ENCODE assay signal across 1 cellular context in the genomic region with DNA sequence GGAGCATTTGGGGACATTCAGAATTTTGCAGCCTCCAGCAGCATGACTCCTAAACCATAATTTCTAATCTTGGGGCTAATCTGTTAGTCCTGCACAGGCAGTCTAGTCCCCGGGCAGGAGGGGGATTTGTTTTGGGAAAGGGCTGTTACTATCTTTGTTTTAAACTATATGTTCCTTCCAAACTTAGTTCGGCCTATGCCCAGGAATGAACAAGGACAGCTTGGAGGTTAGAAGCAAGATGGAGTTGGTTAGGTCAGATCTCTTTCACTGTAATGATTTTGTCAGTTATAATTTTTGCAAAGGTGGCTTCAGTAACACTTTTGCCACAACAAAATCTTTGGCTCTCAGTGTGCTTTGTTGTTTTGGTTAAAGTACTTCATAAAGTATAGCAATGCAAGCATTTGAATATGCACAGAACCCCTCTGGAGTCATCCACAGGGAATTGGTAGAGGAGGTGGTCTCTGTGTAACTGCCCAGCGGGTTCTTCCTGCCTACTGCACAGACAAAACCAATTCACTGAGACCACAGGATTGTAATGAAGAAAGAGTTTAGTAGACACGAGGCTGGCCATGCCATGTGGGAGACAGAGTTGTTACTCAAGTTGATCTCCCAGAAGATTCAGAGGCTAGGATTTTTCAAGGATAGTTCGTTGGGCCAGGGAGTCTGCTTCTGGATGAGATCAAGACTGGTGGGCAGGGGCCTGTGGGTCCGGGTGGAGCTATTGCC.
TF ChIP-seq lines count a peak whose summit lies in the region.

No MANE protein-coding gene starts in this region.

TF ChIP-seq in K562, 482 proteins besides CTCF, POLR2A, EP300 and RAD21 (continued from another document and continues in another):
- TF ChIP-seq L3MBTL2 (IDR thresholded peaks at IDR 0.05) (peak; percentile 32; the same call in 1 of the 2 replicates), KAT7 (CRISPR knock-in tag; IDR thresholded peaks at IDR 0.05; ENCODE audit: borderline replicate concordance) (0 out of 2 replicates have a peak, but pooled peaks have one; percentile 12), CHD1 (IDR thresholded peaks at IDR 0.05; ENCODE audit: low read length) (no peak), NCOA6 (IDR thresholded peaks at IDR 0.05) (no peak), SREBF2 (CRISPR knock-in tag; IDR thresholded peaks at IDR 0.05) (no peak), ZNF780A (CRISPR knock-in tag; IDR thresholded peaks at IDR 0.05) (peak; percentile 91), NRF1 (conservative IDR thresholded peaks at IDR 0.05 in 1 of 2, IDR thresholded peaks at IDR 0.05 in 1 of 2) (no peak), PHTF2 (CRISPR knock-in tag; IDR thresholded peaks at IDR 0.05) (peak; percentile 94; the same call in 1 of the 2 replicates), KLF6 (CRISPR knock-in tag; IDR thresholded peaks at IDR 0.05; ENCODE audit: borderline replicate concordance) (peak; percentile 99), ZNF707 (CRISPR knock-in tag; conservative IDR thresholded peaks at IDR 0.05) (peak; percentile 79), BMI1 (IDR thresholded peaks at IDR 0.05; ENCODE audit: low read length) (no peak), ZKSCAN8 (CRISPR knock-in tag; IDR thresholded peaks at IDR 0.05) (peak; percentile 94), ELF2 (CRISPR knock-in tag; IDR thresholded peaks at IDR 0.05) (peak; percentile 92), ZNF778 (CRISPR knock-in tag; IDR thresholded peaks at IDR 0.05) (0 out of 2 replicates have a peak, but pooled peaks have one; percentile 38), ZFP30 (CRISPR knock-in tag; IDR thresholded peaks at IDR 0.05; ENCODE audit: borderline replicate concordance) (0 out of 2 replicates have a peak, but pooled peaks have one; percentile 56), SMAD3 (CRISPR knock-in tag; conservative IDR thresholded peaks at IDR 0.05) (peak; percentile 98), BACH1 (tag; IDR thresholded peaks at IDR 0.05) (peak; percentile 92), MEF2D (tag; conservative IDR thresholded peaks at IDR 0.05; ENCODE audit: low read depth) (peak; percentile 98), GABPB1 (CRISPR knock-in tag; IDR thresholded peaks at IDR 0.05) (no peak), ZNF134 (CRISPR knock-in tag; conservative IDR thresholded peaks at IDR 0.05) (peak; percentile 86), IRF2 (CRISPR knock-in tag; IDR thresholded peaks at IDR 0.05) (no peak), ZNF197 (CRISPR knock-in tag; IDR thresholded peaks at IDR 0.05; ENCODE audit: low read depth) (peak; percentile 97), HMG20A (CRISPR knock-in tag; conservative IDR thresholded peaks at IDR 0.05) (peak; percentile 91), RBFOX2 (IDR thresholded peaks at IDR 0.05; ENCODE audit: low read depth, low read length) (peak; percentile 3; the same call in 1 of the 2 replicates), CAMTA2 (CRISPR knock-in tag; conservative IDR thresholded peaks at IDR 0.05) (peak; percentile 94), ZFP1 (CRISPR knock-in tag; IDR thresholded peaks at IDR 0.05) (peak; percentile 96), OTX1 (CRISPR knock-in tag; IDR thresholded peaks at IDR 0.05) (0 out of 2 replicates have a peak, but pooled peaks have one; percentile 31), PCBP2 (IDR thresholded peaks at IDR 0.05; ENCODE audit: low read depth, low read length, poor library complexity, severe bottlenecking) (no peak), GTF2B (IDR thresholded peaks at IDR 0.05; ENCODE audit: extremely low read depth, insufficient read length) (no peak), WHSC1 (IDR thresholded peaks at IDR 0.05; ENCODE audit: low read length) (no peak), NFE2L1 (tag; IDR thresholded peaks at IDR 0.05; ENCODE audit: borderline replicate concordance, low read depth) (peak; percentile 73), ZNF407 (IDR thresholded peaks at IDR 0.05; ENCODE audit: low read depth) (no peak), ZBTB9 (CRISPR knock-in tag; IDR thresholded peaks at IDR 0.05) (peak; percentile 99)
- TF ChIP-seq, protein P1, sequence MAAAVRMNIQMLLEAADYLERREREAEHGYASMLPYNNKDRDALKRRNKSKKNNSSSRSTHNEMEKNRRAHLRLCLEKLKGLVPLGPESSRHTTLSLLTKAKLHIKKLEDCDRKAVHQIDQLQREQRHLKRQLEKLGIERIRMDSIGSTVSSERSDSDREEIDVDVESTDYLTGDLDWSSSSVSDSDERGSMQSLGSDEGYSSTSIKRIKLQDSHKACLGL (CRISPR knock-in tag; IDR thresholded peaks at IDR 0.05; ENCODE audit: borderline replicate concordance, poor library complexity, severe bottlenecking): peak; percentile 79
- TF ChIP-seq, protein P2, sequence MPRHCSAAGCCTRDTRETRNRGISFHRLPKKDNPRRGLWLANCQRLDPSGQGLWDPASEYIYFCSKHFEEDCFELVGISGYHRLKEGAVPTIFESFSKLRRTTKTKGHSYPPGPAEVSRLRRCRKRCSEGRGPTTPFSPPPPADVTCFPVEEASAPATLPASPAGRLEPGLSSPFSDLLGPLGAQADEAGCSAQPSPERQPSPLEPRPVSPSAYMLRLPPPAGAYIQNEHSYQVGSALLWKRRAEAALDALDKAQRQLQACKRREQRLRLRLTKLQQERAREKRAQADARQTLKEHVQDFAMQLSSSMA (CRISPR knock-in tag; IDR thresholded peaks at IDR 0.05): peak; percentile 89
- TF ChIP-seq, protein P3, sequence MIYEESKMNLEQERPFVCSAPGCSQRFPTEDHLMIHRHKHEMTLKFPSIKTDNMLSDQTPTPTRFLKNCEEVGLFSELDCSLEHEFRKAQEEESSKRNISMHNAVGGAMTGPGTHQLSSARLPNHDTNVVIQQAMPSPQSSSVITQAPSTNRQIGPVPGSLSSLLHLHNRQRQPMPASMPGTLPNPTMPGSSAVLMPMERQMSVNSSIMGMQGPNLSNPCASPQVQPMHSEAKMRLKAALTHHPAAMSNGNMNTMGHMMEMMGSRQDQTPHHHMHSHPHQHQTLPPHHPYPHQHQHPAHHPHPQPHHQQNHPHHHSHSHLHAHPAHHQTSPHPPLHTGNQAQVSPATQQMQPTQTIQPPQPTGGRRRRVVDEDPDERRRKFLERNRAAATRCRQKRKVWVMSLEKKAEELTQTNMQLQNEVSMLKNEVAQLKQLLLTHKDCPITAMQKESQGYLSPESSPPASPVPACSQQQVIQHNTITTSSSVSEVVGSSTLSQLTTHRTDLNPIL (CRISPR knock-in tag; IDR thresholded peaks at IDR 0.05): peak; percentile 96
- TF ChIP-seq, protein P4, sequence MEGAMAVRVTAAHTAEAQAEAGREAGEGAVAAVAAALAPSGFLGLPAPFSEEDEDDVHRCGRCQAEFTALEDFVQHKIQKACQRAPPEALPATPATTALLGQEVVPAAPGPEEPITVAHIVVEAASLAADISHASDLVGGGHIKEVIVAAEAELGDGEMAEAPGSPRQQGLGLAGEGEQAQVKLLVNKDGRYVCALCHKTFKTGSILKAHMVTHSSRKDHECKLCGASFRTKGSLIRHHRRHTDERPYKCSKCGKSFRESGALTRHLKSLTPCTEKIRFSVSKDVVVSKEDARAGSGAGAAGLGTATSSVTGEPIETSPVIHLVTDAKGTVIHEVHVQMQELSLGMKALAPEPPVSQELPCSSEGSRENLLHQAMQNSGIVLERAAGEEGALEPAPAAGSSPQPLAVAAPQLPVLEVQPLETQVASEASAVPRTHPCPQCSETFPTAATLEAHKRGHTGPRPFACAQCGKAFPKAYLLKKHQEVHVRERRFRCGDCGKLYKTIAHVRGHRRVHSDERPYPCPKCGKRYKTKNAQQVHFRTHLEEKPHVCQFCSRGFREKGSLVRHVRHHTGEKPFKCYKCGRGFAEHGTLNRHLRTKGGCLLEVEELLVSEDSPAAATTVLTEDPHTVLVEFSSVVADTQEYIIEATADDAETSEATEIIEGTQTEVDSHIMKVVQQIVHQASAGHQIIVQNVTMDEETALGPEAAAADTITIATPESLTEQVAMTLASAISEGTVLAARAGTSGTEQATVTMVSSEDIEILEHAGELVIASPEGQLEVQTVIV (CRISPR knock-in tag; IDR thresholded peaks at IDR 0.05; ENCODE audit: borderline replicate concordance): peak; percentile 83
- TF ChIP-seq, protein P5, sequence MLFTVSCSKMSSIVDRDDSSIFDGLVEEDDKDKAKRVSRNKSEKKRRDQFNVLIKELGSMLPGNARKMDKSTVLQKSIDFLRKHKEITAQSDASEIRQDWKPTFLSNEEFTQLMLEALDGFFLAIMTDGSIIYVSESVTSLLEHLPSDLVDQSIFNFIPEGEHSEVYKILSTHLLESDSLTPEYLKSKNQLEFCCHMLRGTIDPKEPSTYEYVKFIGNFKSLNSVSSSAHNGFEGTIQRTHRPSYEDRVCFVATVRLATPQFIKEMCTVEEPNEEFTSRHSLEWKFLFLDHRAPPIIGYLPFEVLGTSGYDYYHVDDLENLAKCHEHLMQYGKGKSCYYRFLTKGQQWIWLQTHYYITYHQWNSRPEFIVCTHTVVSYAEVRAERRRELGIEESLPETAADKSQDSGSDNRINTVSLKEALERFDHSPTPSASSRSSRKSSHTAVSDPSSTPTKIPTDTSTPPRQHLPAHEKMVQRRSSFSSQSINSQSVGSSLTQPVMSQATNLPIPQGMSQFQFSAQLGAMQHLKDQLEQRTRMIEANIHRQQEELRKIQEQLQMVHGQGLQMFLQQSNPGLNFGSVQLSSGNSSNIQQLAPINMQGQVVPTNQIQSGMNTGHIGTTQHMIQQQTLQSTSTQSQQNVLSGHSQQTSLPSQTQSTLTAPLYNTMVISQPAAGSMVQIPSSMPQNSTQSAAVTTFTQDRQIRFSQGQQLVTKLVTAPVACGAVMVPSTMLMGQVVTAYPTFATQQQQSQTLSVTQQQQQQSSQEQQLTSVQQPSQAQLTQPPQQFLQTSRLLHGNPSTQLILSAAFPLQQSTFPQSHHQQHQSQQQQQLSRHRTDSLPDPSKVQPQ (CRISPR knock-in tag; IDR thresholded peaks at IDR 0.05; ENCODE audit: borderline replicate concordance): peak; percentile 93; the same call in 1 of the 2 replicates
